In genomic region chr18:74732380-74732779, GRCh38 we compare ENCODE assay signal across 18 cellular contexts.
DNase-seq lines count a peak whose midpoint lies in the region; ATAC-seq, FAIRE-seq and TF ChIP-seq lines count a peak whose summit lies in the region.
"Had no signal": no experiment of that assay in that cellular context is flagged by ENCODE, and none has a peak within 500 bp of the region (broad histone marks: within the 10 kb centered on the region; RNA-seq: fewer than 3 reads in every experiment).

No MANE protein-coding gene starts in this region.

- no peaks in the 10 kb centered on the region for H3K36me3 Mint-ChIP-seq in MCF 10A (ENCODE audit: insufficient read depth, unreplicated experiment)

- H3K27ac ChIP-seq in mammary epithelial cell (ENCODE audit: insufficient read depth, low read depth, low read length) (no peak overlapping the region), small intestine (ENCODE audit: low read depth in 1 of 2, low read length in 1 of 2) (no peak overlapping the region), gastroesophageal sphincter (no peak overlapping the region)

- DNase-seq in MCF 10A (ENCODE audit: unreplicated experiment): no peak
- DNase-seq in mammary epithelial cell: no peak
- DNase-seq in left colon: no peak
- DNase-seq in small intestine: peak; percentile 31
- no peak for DNase-seq in dermis blood vessel endothelial cell
- DNase-seq: C1 segment of cervical spinal cord; Calu3; CD4-positive, alpha-beta memory T cell; COR-L47; DMS79; EL; GDM1; H9 had no signal

- POLR2A ChIA-PET in MCF 10A (lab: Yijun Ruan, JAX): interaction anchor here (0.9 to 1.4 kb wide), 2 partner anchors 14 kb away, joined by 3 read pairs; no protein-coding TSS in a partner anchor

- TF ChIP-seq CTCF in MCF 10A (IDR thresholded peaks at IDR 0.05; ENCODE audit: unreplicated experiment) (no peak), mammary epithelial cell (conservative IDR thresholded peaks at IDR 0.05 in 1 of 2, IDR thresholded peaks at IDR 0.05 in 1 of 2; ENCODE audit: extremely low read depth in 1 of 2, insufficient read depth in 1 of 2, low read depth in 1 of 2, low read length in 2 of 2) (no peak), gastroesophageal sphincter (IDR thresholded peaks at IDR 0.05) (no peak)

- H3K36me3 ChIP-seq in mammary epithelial cell (ENCODE audit: insufficient read depth, low read length): no peaks in the 10 kb centered on the region
- H3K36me3 ChIP-seq in small intestine (ENCODE audit: control insufficient read depth in 2 of 2, insufficient read depth in 2 of 2, low read length in 2 of 2): no peaks in the 10 kb centered on the region
- H3K36me3 ChIP-seq in gastroesophageal sphincter: no peaks in the 10 kb centered on the region

- intact Hi-C loops in MCF 10A (cut with micrococcal nuclease) (no loop called here), mammary epithelial cell (cut with micrococcal nuclease) (no loop called here), left colon (cut with DNase I, micrococcal nuclease) (no loop called here)

- WGBS in mammary epithelial cell (ENCODE audit: low coverage, missing lambda C conversion rate): 95% methylated on average over 1 of the region's 1 CpG
- 87 to 93% (median 92%) methylated on average over 1 of the region's 1 CpG for WGBS in small intestine, 3 donors
- 67 to 87% methylated on average over 1 of the region's 1 CpG for WGBS in gastroesophageal sphincter (ENCODE audit: low coverage in 1 of 2), 2 donors

- H3K9me3 Mint-ChIP-seq in MCF 10A (ENCODE audit: unreplicated experiment): no peaks in the 10 kb centered on the region
- H3K9me3 Mint-ChIP-seq: CD4-positive, alpha-beta memory T cell; GM23338; H9 had no signal

- H3K79me2 ChIP-seq in mammary epithelial cell (ENCODE audit: insufficient read depth, low read length): peaks cover 2% of the 10 kb centered on the region

- no peak overlapping the region for H2AFZ ChIP-seq in mammary epithelial cell (ENCODE audit: low read depth, low read length)
- H2AFZ ChIP-seq: GM23338 had no signal

- CTCF ChIA-PET in MCF 10A (lab: Yijun Ruan, JAX): interaction anchor here (0.7 to 2.0 kb wide), 2 partner anchors 9 to 77 kb away, joined by 3 to 5 read pairs; no protein-coding TSS in a partner anchor
- CTCF ChIA-PET in mammary epithelial cell (lab: Charles Lee; ENCODE audit: low non-redundant PET): no interaction called here

- no peak for TF ChIP-seq EP300 in gastroesophageal sphincter (IDR thresholded peaks at IDR 0.05)

- in situ Hi-C loops in mammary epithelial cell (cut with MboI; ENCODE audit: low sequenced_read_pairs in 2 of 2): no loop called here

- H3K4me3 ChIP-seq in mammary epithelial cell (replicated peaks in 1 of 3; ENCODE audit: insufficient read depth in 1 of 3, low read depth in 2 of 3, low read length in 3 of 3) (no peak overlapping the region), small intestine (ENCODE audit: low read depth in 1 of 2, low read length in 2 of 2) (no peak overlapping the region), gastroesophageal sphincter (no peak overlapping the region)
- H3K4me3 ChIP-seq: GM12878, GM23338 had no signal

- BruUV-seq in MCF 10A (replicated peaks; lab: Mats Ljungman, UMichigan) (no TSS peak), mammary epithelial cell (replicated peaks; lab: Mats Ljungman, UMichigan) (no TSS peak)

- no peak for FAIRE-seq in small intestine (lab: Jason Lieb, UNC)
- FAIRE-seq: GM12878, GM18507 had no signal

- H4K20me1 ChIP-seq in mammary epithelial cell (ENCODE audit: insufficient read depth, low read length): no peaks in the 10 kb centered on the region

- TF ChIP-seq POLR2A in gastroesophageal sphincter (IDR thresholded peaks at IDR 0.05): no peak

- no peaks in the 10 kb centered on the region for H3K27me3 Mint-ChIP-seq in MCF 10A (ENCODE audit: insufficient read depth, unreplicated experiment)
- H3K27me3 Mint-ChIP-seq: CD4-positive, alpha-beta memory T cell had no signal

- H3K9ac ChIP-seq in mammary epithelial cell (ENCODE audit: insufficient read depth, low read length): no peak overlapping the region

- dilution Hi-C loops in mammary epithelial cell (cut with HindIII; ENCODE audit: low sequenced_read_pairs): no loop called here

- H3K27me3 ChIP-seq in mammary epithelial cell (ENCODE audit: insufficient read depth, low read length): no peaks in the 10 kb centered on the region
- no peaks in the 10 kb centered on the region for H3K27me3 ChIP-seq in small intestine (ENCODE audit: control insufficient read depth in 2 of 2, insufficient read depth in 2 of 2, low read length in 2 of 2)
- H3K27me3 ChIP-seq in gastroesophageal sphincter: no peaks in the 10 kb centered on the region

- peak overlapping the region; percentile 40 for H3K27ac Mint-ChIP-seq in MCF 10A (ENCODE audit: low read depth, unreplicated experiment)
- H3K27ac Mint-ChIP-seq: CD4-positive, alpha-beta memory T cell; GM23338; H9 had no signal

- no peaks in the 10 kb centered on the region for H3K9me3 ChIP-seq in mammary epithelial cell (replicated peaks; ENCODE audit: insufficient read depth, low read length)
- no peaks in the 10 kb centered on the region for H3K9me3 ChIP-seq in small intestine (ENCODE audit: control insufficient read depth, low read depth)
- H3K9me3 ChIP-seq in gastroesophageal sphincter: no peaks in the 10 kb centered on the region

- H3K4me1 ChIP-seq in mammary epithelial cell (ENCODE audit: insufficient read depth, low read length) (peaks cover 8% of the 10 kb centered on the region), small intestine (ENCODE audit: control insufficient read depth in 2 of 2, insufficient read depth in 1 of 2, low read depth in 1 of 2, low read length in 1 of 2) (no peaks in the 10 kb centered on the region), gastroesophageal sphincter (no peaks in the 10 kb centered on the region)

- H3K4me3 Mint-ChIP-seq in MCF 10A (ENCODE audit: unreplicated experiment): no peak overlapping the region
- H3K4me3 Mint-ChIP-seq: CD4-positive, alpha-beta memory T cell; GM23338; H9 had no signal

- ATAC-seq in left colon: peak; percentile 73
- no peak for ATAC-seq in gastroesophageal sphincter
- ATAC-seq: GM12878, GM23338, HCT116 had no signal

- no peak overlapping the region for H3K4me2 ChIP-seq in mammary epithelial cell (ENCODE audit: insufficient read depth, low read depth, low read length)
- H3K4me2 ChIP-seq: GM23338 had no signal

- H3K4me1 Mint-ChIP-seq in MCF 10A (ENCODE audit: insufficient read depth, unreplicated experiment): peaks cover 6% of the 10 kb centered on the region
